Comparison of ENCODE assay signal across 10 cellular contexts in genomic region chr7:10128748-10129147, GRCh38.
DNase-seq lines count a peak whose midpoint lies in the region; ATAC-seq and TF ChIP-seq lines count a peak whose summit lies in the region.
"Had no signal": no experiment of that assay in that cellular context is flagged by ENCODE, and none has a peak within 500 bp of the region (broad histone marks: within the 10 kb centered on the region; RNA-seq: fewer than 3 reads in every experiment).

No MANE protein-coding gene starts in this region.

- ATAC-seq in HG03095 (IDR thresholded peaks at IDR 0.05; ENCODE audit: unreplicated experiment): no peak
- ATAC-seq: activated T-helper 17 cell treated with anti-CD3 and anti-CD28 coated beads, Interleukin-2, amount 50 U/mL, for 72 hours had no signal

- CTCF ChIA-PET in RWPE1 (lab: Yijun Ruan, JAX): no interaction called here

- H3K4me3 ChIP-seq in OCI-LY1 (ENCODE audit: low read depth, low read length, poor library complexity, severe bottlenecking): no peak overlapping the region
- H3K4me3 ChIP-seq in Peyer's patch: no peak overlapping the region
- H3K4me3 ChIP-seq: lung had no signal

- DNase-seq in NCI-H82 (lab: John Stamatoyannopoulos, UW) (peak; percentile 46), NCI-H82 treated with DMSO at 0.1 percent for 48 hours (lab: John Stamatoyannopoulos, UW; ENCODE audit: unreplicated experiment) (no peak), erythroblast (lab: John Stamatoyannopoulos, UW) (peak; percentile 1 to 24), progenitor cell of endocrine pancreas (ENCODE audit: low spot score, unreplicated experiment) (no peak), Peyer's patch (no peak), RWPE1 (ENCODE audit: low spot score) (no peak)

- no peak overlapping the region for H3K27ac Mint-ChIP-seq in progenitor cell of endocrine pancreas
- H3K27ac Mint-ChIP-seq: activated T-helper 17 cell treated with anti-CD3 and anti-CD28 coated beads, Interleukin-2, amount 50 U/mL, for 72 hours had no signal

- no peak for TF ChIP-seq POLR2A in erythroblast (IDR thresholded peaks at IDR 0.05; ENCODE audit: low read length)
- TF ChIP-seq POLR2A in Peyer's patch (IDR thresholded peaks at IDR 0.05): no peak

- no peaks in the 10 kb centered on the region for H3K9me3 ChIP-seq in OCI-LY1 (ENCODE audit: low read length)
- H3K9me3 ChIP-seq in Peyer's patch: no peaks in the 10 kb centered on the region

- no peaks in the 10 kb centered on the region for H3K9me3 Mint-ChIP-seq in progenitor cell of endocrine pancreas (ENCODE audit: low read depth)

- H3K36me3 Mint-ChIP-seq in progenitor cell of endocrine pancreas (ENCODE audit: insufficient read depth): no peaks in the 10 kb centered on the region

- H3K27me3 ChIP-seq in OCI-LY1 (ENCODE audit: insufficient read depth, low read length) (no peaks in the 10 kb centered on the region), Peyer's patch (no peaks in the 10 kb centered on the region)

- H4K20me1 ChIP-seq in OCI-LY1 (ENCODE audit: insufficient read depth, low read length): no peaks in the 10 kb centered on the region

- H3K9me2 ChIP-seq in OCI-LY1 (ENCODE audit: low read depth, low read length): no peaks in the 10 kb centered on the region

- H3K4me1 ChIP-seq in OCI-LY1 (ENCODE audit: insufficient read depth, low read length, severe bottlenecking): peaks cover 43% of the 10 kb centered on the region
- H3K4me1 ChIP-seq in Peyer's patch: no peaks in the 10 kb centered on the region

- H3K36me3 ChIP-seq in OCI-LY1 (ENCODE audit: insufficient read depth, low read length): no peaks in the 10 kb centered on the region
- no peaks in the 10 kb centered on the region for H3K36me3 ChIP-seq in Peyer's patch

- no peaks in the 10 kb centered on the region for H3K79me2 ChIP-seq in OCI-LY1 (ENCODE audit: insufficient read depth, low read length)

- no peak overlapping the region for H2AFZ ChIP-seq in OCI-LY1 (ENCODE audit: low read length)

- H3K4me1 Mint-ChIP-seq in progenitor cell of endocrine pancreas (ENCODE audit: low read depth): no peaks in the 10 kb centered on the region
- H3K4me1 Mint-ChIP-seq: activated T-helper 17 cell treated with anti-CD3 and anti-CD28 coated beads, Interleukin-2, amount 50 U/mL, for 72 hours had no signal

- H3K27me3 Mint-ChIP-seq in progenitor cell of endocrine pancreas: no peaks in the 10 kb centered on the region
- H3K27me3 Mint-ChIP-seq: activated T-helper 17 cell treated with anti-CD3 and anti-CD28 coated beads, Interleukin-2, amount 50 U/mL, for 72 hours had no signal

- H3K4me2 ChIP-seq in OCI-LY1 (ENCODE audit: low read length): no peak overlapping the region

- TF ChIP-seq CTCF in OCI-LY1 (IDR thresholded peaks at IDR 0.05; ENCODE audit: low read length) (peak; percentile 65), progenitor cell of endocrine pancreas (IDR thresholded peaks at IDR 0.05; ENCODE audit: unreplicated experiment) (peak; percentile 49), Peyer's patch (IDR thresholded peaks at IDR 0.05) (no peak), RWPE1 (conservative IDR thresholded peaks at IDR 0.05; ENCODE audit: low read depth) (no peak)

- H3K27ac ChIP-seq in OCI-LY1 (ENCODE audit: low read depth, low read length, poor library complexity, severe bottlenecking): no peak overlapping the region
- no peak overlapping the region for H3K27ac ChIP-seq in Peyer's patch
- H3K27ac ChIP-seq in RWPE1: no peak overlapping the region

- H3K4me3 Mint-ChIP-seq in progenitor cell of endocrine pancreas (ENCODE audit: low read depth): no peak overlapping the region
- H3K4me3 Mint-ChIP-seq: activated T-helper 17 cell treated with anti-CD3 and anti-CD28 coated beads, Interleukin-2, amount 50 U/mL, for 72 hours had no signal

- H3K9ac ChIP-seq in OCI-LY1 (ENCODE audit: low read length): no peak overlapping the region

- H3F3A ChIP-seq in OCI-LY1 (ENCODE audit: insufficient read depth, low read length): no peaks in the 10 kb centered on the region

- POLR2A ChIA-PET in RWPE1 (lab: Yijun Ruan, JAX; ENCODE audit: low non-redundant PET): no interaction called here

Comparison
In these comparisons a context has a peak if more than half of its experiments do, and no peak if none do; other contexts are left out.
1. DNase-seq: peak in NCI-H82 (single experiment) and erythroblast (2 of 2); none in NCI-H82 treated with DMSO at 0.1 percent for 48 hours (single experiment), progenitor cell of endocrine pancreas (single experiment), Peyer's patch (0 of 3) and RWPE1 (single experiment).
2. CTCF ChIP-seq: peak in OCI-LY1 (single experiment) and progenitor cell of endocrine pancreas (single experiment); none in Peyer's patch (0 of 6) and RWPE1 (single experiment).